20 cellular contexts compared by ENCODE assay signal in genomic region chr10:72349438-72349837, GRCh38.
"Had no signal": no experiment of that assay in that cellular context is flagged by ENCODE, and none has a peak within 500 bp of the region (broad histone marks: within the 10 kb centered on the region; RNA-seq: fewer than 3 reads in every experiment).

No MANE protein-coding gene starts in this region.

- DNase-seq: activated B cell treated with CpG ODN at 0.5 μM for 24 hours; activated CD4-positive, alpha-beta T cell treated with anti-CD3 and anti-CD28 coated beads for 48 hours; activated naive CD4-positive, alpha-beta T cell treated with anti-CD3 and anti-CD28 coated beads, Interleukin-2, amount 10 ng/mL, durations not matched to agents 7 days and 5 days; body of pancreas; cortex of kidney; effector memory CD4-positive, alpha-beta T cell; erythroblast; hippocampal formation; mesendoderm; retina; SHP77 treated with DMSO at 0.1 percent for 48 hours; stimulated activated CD4-positive, alpha-beta T cell treated with anti-CD3 and anti-CD28 coated beads, Interleukin-2, amount 100 ng/mL, for 48 hours; stimulated activated naive CD4-positive, alpha-beta T cell; substantia nigra; transverse colon had no signal

- H3K9me3 ChIP-seq: body of pancreas, transverse colon had no signal

- H3K4me3 Mint-ChIP-seq: activated B cell treated with CpG ODN at 0.5 μM for 24 hours; activated naive CD4-positive, alpha-beta T cell treated with anti-CD3 and anti-CD28 coated beads, Interleukin-2, amount 10 ng/mL, durations not matched to agents 7 days and 5 days; central memory CD8-positive, alpha-beta T cell; T-helper 1 cell treated with Interleukin-12 subunit alpha and Interleukin-12 subunit beta and Interleukin-4 antibody, amounts not matched to agents 30 μg/mL and 1 μg/mL, for 36 hours had no signal

- H3K9me3 Mint-ChIP-seq: activated B cell treated with CpG ODN at 0.5 μM for 24 hours; activated naive CD4-positive, alpha-beta T cell treated with anti-CD3 and anti-CD28 coated beads, Interleukin-2, amount 10 ng/mL, durations not matched to agents 7 days and 5 days; activated T-helper 2 cell treated with anti-CD3 and anti-CD28 coated beads, Interferon-gamma antibody, Interleukin-2, Interleukin-4, amounts not matched to agents 10 μg/mL and 5 μg/mL and 100 μg/mL, durations not matched to agents 14 hours and 24 hours and 36 hours; central memory CD8-positive, alpha-beta T cell; T-helper 1 cell treated with Interleukin-12 subunit alpha and Interleukin-12 subunit beta and Interleukin-4 antibody, amounts not matched to agents 30 μg/mL and 1 μg/mL, for 36 hours had no signal

- H3K27me3 Mint-ChIP-seq: activated B cell treated with CpG ODN at 0.5 μM for 24 hours; activated naive CD4-positive, alpha-beta T cell treated with anti-CD3 and anti-CD28 coated beads, Interleukin-2, amount 10 ng/mL, durations not matched to agents 7 days and 5 days; central memory CD8-positive, alpha-beta T cell had no signal

- FAIRE-seq: kidney had no signal

- H3K27ac Mint-ChIP-seq: activated B cell treated with CpG ODN at 0.5 μM for 24 hours; activated naive CD4-positive, alpha-beta T cell treated with anti-CD3 and anti-CD28 coated beads, Interleukin-2, amount 10 ng/mL, durations not matched to agents 7 days and 5 days; activated T-helper 2 cell treated with anti-CD3 and anti-CD28 coated beads, Interferon-gamma antibody, Interleukin-2, Interleukin-4, amounts not matched to agents 10 μg/mL and 5 μg/mL and 100 μg/mL, durations not matched to agents 14 hours and 24 hours and 36 hours had no signal

- H3K4me3 ChIP-seq: body of pancreas, transverse colon had no signal

- ATAC-seq: body of pancreas, left ventricle myocardium superior had no signal

- H3K27ac ChIP-seq: body of pancreas, transverse colon had no signal

- H3K27me3 ChIP-seq: body of pancreas, transverse colon had no signal
